ENCODE assay signal across 18 cellular contexts in genomic region chr14:69312608-69313007, GRCh38. TPM values are rescaled to one million over a fixed set of nuclear protein-coding genes. Genes with fewer than 3 reads are reported as not detected.
DNase-seq lines count a peak whose midpoint lies in the region; ATAC-seq and TF ChIP-seq lines count a peak whose summit lies in the region.
"Had no signal": no experiment of that assay in that cellular context is flagged by ENCODE, and none has a peak within 500 bp of the region (broad histone marks: within the 10 kb centered on the region; RNA-seq: fewer than 3 reads in every experiment).

No MANE protein-coding gene starts in this region.

- no peak for TF ChIP-seq CTCF in right atrium auricular region (IDR thresholded peaks at IDR 0.05)

- no peak overlapping the region for H3K4me3 ChIP-seq in right atrium auricular region
- H3K4me3 ChIP-seq: GM12878, right lobe of liver, thoracic aorta had no signal

- H3K4me1 ChIP-seq in right atrium auricular region = peaks cover 0 to 38% of the 10 kb centered on the region in 2 donors
- H3K4me1 ChIP-seq: right lobe of liver had no signal

- H3K36me3 ChIP-seq in right atrium auricular region = no peaks in the 10 kb centered on the region
- H3K36me3 ChIP-seq: right lobe of liver, thoracic aorta had no signal

- ATAC-seq in sciatic nerve = no peak
- ATAC-seq: GM12878, right lobe of liver had no signal

- H3K27me3 ChIP-seq in right atrium auricular region = no peaks in the 10 kb centered on the region
- H3K27me3 ChIP-seq: right lobe of liver had no signal

- DNase-seq in GM03348 (ENCODE audit: low spot score) = peak; percentile 0
- DNase-seq in amygdala (lab: John Stamatoyannopoulos, UW) = peak in 34 of 56 donors; percentile 8 to 73 (median 32)
- DNase-seq in right atrium auricular region (ENCODE audit: low spot score) = no peak
- DNase-seq in sciatic nerve (ENCODE audit: low spot score) = peak; percentile 39
- DNase-seq in NCI-H187 (lab: John Stamatoyannopoulos, UW) = no peak
- no peak for DNase-seq in NCI-H2029 treated with DMSO at 0.1 percent for 48 hours (lab: John Stamatoyannopoulos, UW)
- DNase-seq in NCI-H510A (lab: John Stamatoyannopoulos, UW) = no peak
- DNase-seq: activated CD4-positive, alpha-beta T cell treated with anti-CD3 and anti-CD28 coated beads, Interleukin-2, amount 10 ng/mL, durations not matched to agents 24 days and 14 days; activated naive CD4-positive, alpha-beta T cell treated with anti-CD3 and anti-CD28 coated beads for 36 hours; DMS153; KBM-7; NCI-H187 treated with DMSO at 0.1 percent for 48 hours; NCI-H2227 treated with DMSO at 0.1 percent for 48 hours; T-helper 1 cell had no signal

- no peaks in the 10 kb centered on the region for H3K9me3 ChIP-seq in right atrium auricular region
- H3K9me3 ChIP-seq: right lobe of liver, thoracic aorta had no signal

- H3K27ac ChIP-seq in right atrium auricular region = peak overlapping the region; percentile 10 to 14
- H3K27ac ChIP-seq: right lobe of liver, thoracic aorta had no signal

- intact Hi-C loops in sciatic nerve (cut with DNase I) = no loop called here

RNA-seq across cellular contexts. Expression of gene GALNT16, which starts 52.6 kb away (rescaled TPM):
- total RNA-seq in right atrium auricular region (10 to 100 TPM; 17.9 to 56.8 TPM), sciatic nerve (8.1 TPM)
- total RNA-seq: activated CD4-positive, alpha-beta T cell treated with anti-CD3 and anti-CD28 coated beads, Interleukin-2, amount 10 ng/mL, durations not matched to agents 24 days and 14 days; CD4-positive, alpha-beta T cell had no signal

Comparison
In these comparisons a context has a peak if more than half of its experiments do, and no peak if none do; other contexts are left out.
1. DNase-seq: peak in GM03348 (single experiment), amygdala (34 of 56) and sciatic nerve (single experiment); none in right atrium auricular region (single experiment), NCI-H187 (0 of 2), NCI-H2029 treated with DMSO at 0.1 percent for 48 hours (single experiment) and NCI-H510A (single experiment).